In genomic region chr14:81435578-81436295, GRCh38 we compare ENCODE assay signal across 1 cellular context.
TF ChIP-seq lines count a peak whose summit lies in the region.

No MANE protein-coding gene starts in this region.

TF ChIP-seq in K562, 482 proteins besides CTCF, POLR2A, EP300 and RAD21 (continued from another document and continues in another):
- TF ChIP-seq, protein P1, sequence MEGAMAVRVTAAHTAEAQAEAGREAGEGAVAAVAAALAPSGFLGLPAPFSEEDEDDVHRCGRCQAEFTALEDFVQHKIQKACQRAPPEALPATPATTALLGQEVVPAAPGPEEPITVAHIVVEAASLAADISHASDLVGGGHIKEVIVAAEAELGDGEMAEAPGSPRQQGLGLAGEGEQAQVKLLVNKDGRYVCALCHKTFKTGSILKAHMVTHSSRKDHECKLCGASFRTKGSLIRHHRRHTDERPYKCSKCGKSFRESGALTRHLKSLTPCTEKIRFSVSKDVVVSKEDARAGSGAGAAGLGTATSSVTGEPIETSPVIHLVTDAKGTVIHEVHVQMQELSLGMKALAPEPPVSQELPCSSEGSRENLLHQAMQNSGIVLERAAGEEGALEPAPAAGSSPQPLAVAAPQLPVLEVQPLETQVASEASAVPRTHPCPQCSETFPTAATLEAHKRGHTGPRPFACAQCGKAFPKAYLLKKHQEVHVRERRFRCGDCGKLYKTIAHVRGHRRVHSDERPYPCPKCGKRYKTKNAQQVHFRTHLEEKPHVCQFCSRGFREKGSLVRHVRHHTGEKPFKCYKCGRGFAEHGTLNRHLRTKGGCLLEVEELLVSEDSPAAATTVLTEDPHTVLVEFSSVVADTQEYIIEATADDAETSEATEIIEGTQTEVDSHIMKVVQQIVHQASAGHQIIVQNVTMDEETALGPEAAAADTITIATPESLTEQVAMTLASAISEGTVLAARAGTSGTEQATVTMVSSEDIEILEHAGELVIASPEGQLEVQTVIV (CRISPR knock-in tag; IDR thresholded peaks at IDR 0.05; ENCODE audit: borderline replicate concordance), result no peak
- TF ChIP-seq HNRNPL (IDR thresholded peaks at IDR 0.05; ENCODE audit: low read depth, low read length) (0 out of 2 replicates have a peak, but pooled peaks have one; percentile 1), TEAD4 (IDR thresholded peaks at IDR 0.05; ENCODE audit: low read length) (no peak), TEAD4 (CRISPR knock-in tag; IDR thresholded peaks at IDR 0.05; ENCODE audit: borderline replicate concordance) (no peak), HLTF (IDR thresholded peaks at IDR 0.05) (no peak), TSC22D4 (tag; IDR thresholded peaks at IDR 0.05) (no peak), PHF8 (IDR thresholded peaks at IDR 0.05; ENCODE audit: borderline replicate concordance, low read length) (0 out of 2 replicates have a peak, but pooled peaks have one; percentile 9), CTBP1 (IDR thresholded peaks at IDR 0.05; ENCODE audit: borderline replicate concordance) (peak; percentile 78), FIP1L1 (IDR thresholded peaks at IDR 0.05; ENCODE audit: low read depth, low read length, poor library complexity, severe bottlenecking) (no peak), HNRNPH1 (optimal IDR thresholded peaks at IDR 0.05; ENCODE audit: low read depth, low read length) (no peak), CUX1 (CRISPR knock-in tag; IDR thresholded peaks at IDR 0.05) (no peak), ZC3H4 (CRISPR knock-in tag; IDR thresholded peaks at IDR 0.05; ENCODE audit: borderline replicate concordance) (no peak), DMBX1 (CRISPR knock-in tag; IDR thresholded peaks at IDR 0.05; ENCODE audit: borderline replicate concordance) (no peak), CBX1 (IDR thresholded peaks at IDR 0.05; ENCODE audit: low read depth) (no peak), POLR2AphosphoS2 (IDR thresholded peaks at IDR 0.05; ENCODE audit: low read length) (no peak), ZNF785 (CRISPR knock-in tag; IDR thresholded peaks at IDR 0.05) (no peak), NKRF (IDR thresholded peaks at IDR 0.05; ENCODE audit: borderline replicate concordance) (peak; percentile 81), ILK (tag; IDR thresholded peaks at IDR 0.05; ENCODE audit: borderline replicate concordance, low read depth) (no peak), SAFB (IDR thresholded peaks at IDR 0.05; ENCODE audit: borderline replicate concordance, low read depth, low read length) (peak; percentile 8; the same call in 1 of the 2 replicates), TBP (optimal IDR thresholded peaks at IDR 0.05; ENCODE audit: low read depth, low read length) (no peak), ASH1L (IDR thresholded peaks at IDR 0.05; ENCODE audit: borderline replicate concordance, low read depth, partially characterized antibody) (no peak), TFAM (CRISPR knock-in tag; conservative IDR thresholded peaks at IDR 0.05) (no peak), CREB3L1 (IDR thresholded peaks at IDR 0.05; ENCODE audit: borderline replicate concordance, low read depth) (no peak), E2F1 (CRISPR knock-in tag; IDR thresholded peaks at IDR 0.05) (no peak), SP2 (IDR thresholded peaks at IDR 0.05; ENCODE audit: extremely low read depth, low read depth, low read length, poor library complexity, severe bottlenecking) (no peak), ZNF79 (CRISPR knock-in tag; IDR thresholded peaks at IDR 0.05; ENCODE audit: low read depth) (no peak), MTA2 (IDR thresholded peaks at IDR 0.05; ENCODE audit: low read depth) (no peak), VEZF1 (CRISPR knock-in tag; IDR thresholded peaks at IDR 0.05) (peak; percentile 93), EHMT2 (IDR thresholded peaks at IDR 0.05) (peak; percentile 85), MCM5 (IDR thresholded peaks at IDR 0.05; ENCODE audit: low read depth) (no peak), MAZ (CRISPR knock-in tag; conservative IDR thresholded peaks at IDR 0.05 in 1 of 2, IDR thresholded peaks at IDR 0.05 in 1 of 2) (0 out of 4 replicates have a peak, but pooled peaks of 1 of the 2 experiments have one; percentile 37), PRDM10 (IDR thresholded peaks at IDR 0.05; ENCODE audit: partially characterized antibody) (peak; percentile 73)
- TF ChIP-seq, protein P2, sequence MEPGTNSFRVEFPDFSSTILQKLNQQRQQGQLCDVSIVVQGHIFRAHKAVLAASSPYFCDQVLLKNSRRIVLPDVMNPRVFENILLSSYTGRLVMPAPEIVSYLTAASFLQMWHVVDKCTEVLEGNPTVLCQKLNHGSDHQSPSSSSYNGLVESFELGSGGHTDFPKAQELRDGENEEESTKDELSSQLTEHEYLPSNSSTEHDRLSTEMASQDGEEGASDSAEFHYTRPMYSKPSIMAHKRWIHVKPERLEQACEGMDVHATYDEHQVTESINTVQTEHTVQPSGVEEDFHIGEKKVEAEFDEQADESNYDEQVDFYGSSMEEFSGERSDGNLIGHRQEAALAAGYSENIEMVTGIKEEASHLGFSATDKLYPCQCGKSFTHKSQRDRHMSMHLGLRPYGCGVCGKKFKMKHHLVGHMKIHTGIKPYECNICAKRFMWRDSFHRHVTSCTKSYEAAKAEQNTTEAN (CRISPR knock-in tag; IDR thresholded peaks at IDR 0.05), result peak; percentile 89
- TF ChIP-seq, protein P3, sequence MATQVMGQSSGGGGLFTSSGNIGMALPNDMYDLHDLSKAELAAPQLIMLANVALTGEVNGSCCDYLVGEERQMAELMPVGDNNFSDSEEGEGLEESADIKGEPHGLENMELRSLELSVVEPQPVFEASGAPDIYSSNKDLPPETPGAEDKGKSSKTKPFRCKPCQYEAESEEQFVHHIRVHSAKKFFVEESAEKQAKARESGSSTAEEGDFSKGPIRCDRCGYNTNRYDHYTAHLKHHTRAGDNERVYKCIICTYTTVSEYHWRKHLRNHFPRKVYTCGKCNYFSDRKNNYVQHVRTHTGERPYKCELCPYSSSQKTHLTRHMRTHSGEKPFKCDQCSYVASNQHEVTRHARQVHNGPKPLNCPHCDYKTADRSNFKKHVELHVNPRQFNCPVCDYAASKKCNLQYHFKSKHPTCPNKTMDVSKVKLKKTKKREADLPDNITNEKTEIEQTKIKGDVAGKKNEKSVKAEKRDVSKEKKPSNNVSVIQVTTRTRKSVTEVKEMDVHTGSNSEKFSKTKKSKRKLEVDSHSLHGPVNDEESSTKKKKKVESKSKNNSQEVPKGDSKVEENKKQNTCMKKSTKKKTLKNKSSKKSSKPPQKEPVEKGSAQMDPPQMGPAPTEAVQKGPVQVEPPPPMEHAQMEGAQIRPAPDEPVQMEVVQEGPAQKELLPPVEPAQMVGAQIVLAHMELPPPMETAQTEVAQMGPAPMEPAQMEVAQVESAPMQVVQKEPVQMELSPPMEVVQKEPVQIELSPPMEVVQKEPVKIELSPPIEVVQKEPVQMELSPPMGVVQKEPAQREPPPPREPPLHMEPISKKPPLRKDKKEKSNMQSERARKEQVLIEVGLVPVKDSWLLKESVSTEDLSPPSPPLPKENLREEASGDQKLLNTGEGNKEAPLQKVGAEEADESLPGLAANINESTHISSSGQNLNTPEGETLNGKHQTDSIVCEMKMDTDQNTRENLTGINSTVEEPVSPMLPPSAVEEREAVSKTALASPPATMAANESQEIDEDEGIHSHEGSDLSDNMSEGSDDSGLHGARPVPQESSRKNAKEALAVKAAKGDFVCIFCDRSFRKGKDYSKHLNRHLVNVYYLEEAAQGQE (CRISPR knock-in tag; IDR thresholded peaks at IDR 0.05; ENCODE audit: low read depth), result peak; percentile 93
